In the genomic region with DNA sequence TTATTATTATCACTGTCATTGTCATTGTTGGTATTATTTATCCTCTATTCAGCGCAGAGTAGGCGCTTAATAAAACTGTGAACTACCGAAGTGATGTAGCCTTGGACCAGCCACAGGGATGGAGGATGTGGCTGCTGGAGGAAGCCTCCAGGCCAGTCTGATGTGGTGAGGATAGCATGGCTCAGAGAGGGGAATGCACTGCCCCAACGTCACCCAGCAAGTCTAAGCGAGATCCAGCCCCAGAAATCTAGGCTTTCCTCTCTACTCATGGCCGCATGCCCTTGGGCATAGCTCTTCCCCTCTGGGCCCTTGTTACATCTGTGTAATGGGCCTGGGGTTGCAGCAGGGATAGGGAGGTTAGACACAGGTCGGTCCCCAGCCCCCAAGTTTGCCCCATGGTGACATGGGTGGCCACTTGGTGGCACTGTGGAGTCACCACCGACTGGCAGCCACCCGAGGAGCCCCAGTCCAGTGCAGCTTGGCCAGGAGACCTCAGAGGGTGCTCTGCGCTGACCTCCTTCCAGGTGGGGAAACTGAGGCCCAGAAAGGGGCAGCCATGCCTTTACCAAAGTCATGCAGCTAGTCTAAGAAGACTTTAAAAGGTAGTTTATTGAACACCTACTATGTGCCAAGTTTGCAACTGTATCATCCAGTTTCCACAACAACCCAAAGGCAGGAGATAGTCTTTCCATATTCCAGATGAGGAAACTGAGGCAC, we compare ENCODE assay signal across 8 cellular contexts.
DNase-seq lines count a peak whose midpoint lies in the region; ATAC-seq and TF ChIP-seq lines count a peak whose summit lies in the region.

No MANE protein-coding gene starts in this region.

- no peak overlapping the region for H3K4me3 ChIP-seq in thyroid gland (replicated peaks in 1 of 3)

- peaks cover 7 to 15% (median 13%) of the 10 kb centered on the region in 5 experiments for H3K9me3 Mint-ChIP-seq in brain

- H3K4me1 ChIP-seq in thyroid gland = no peaks in the 10 kb centered on the region

- no peak overlapping the region for H3K4me3 Mint-ChIP-seq in brain

- H3K4me1 Mint-ChIP-seq in brain = peaks cover 37% of the 10 kb centered on the region

- peak; percentile 1 for DNase-seq in activated T-cell treated with anti-CD3 and anti-CD28 coated beads for 24 hours (ENCODE audit: low read depth)
- DNase-seq in activated T-cell treated with anti-CD3 and anti-CD28 coated beads for 4 hours = no peak
- DNase-seq in NCI-H748 (lab: John Stamatoyannopoulos, UW; ENCODE audit: unreplicated experiment) = peak; percentile 16
- peak; percentile 73 for DNase-seq in left lobe of liver (ENCODE audit: low spot score)
- peak; percentile 45 to 54 for DNase-seq in thyroid gland
- DNase-seq in occipital lobe (lab: John Stamatoyannopoulos, UW) = no peak

- peak overlapping the region in 2 of 5 experiments; percentile 46 to 48 for H3K27ac Mint-ChIP-seq in brain

- no peaks in the 10 kb centered on the region for H3K36me3 ChIP-seq in thyroid gland

- ATAC-seq in left lobe of liver (peak; percentile 98), GM18511 (IDR thresholded peaks at IDR 0.05; ENCODE audit: unreplicated experiment) (no peak)

- no peaks in the 10 kb centered on the region for H3K36me3 Mint-ChIP-seq in brain

- H3K27ac ChIP-seq in thyroid gland = no peak overlapping the region

- TF ChIP-seq CTCF in brain (conservative IDR thresholded peaks at IDR 0.05) (peak; percentile 56 to 68), thyroid gland (IDR thresholded peaks at IDR 0.05) (peak in 5 of 6 experiments; percentile 39 to 67 (median 55))

- peaks cover 12% of the 10 kb centered on the region for H3K27me3 Mint-ChIP-seq in brain

- WGBS in thyroid gland, 2 donors = 85 to 86% methylated on average over 7 of the region's 10 CpGs

- TF ChIP-seq POLR2A in thyroid gland (IDR thresholded peaks at IDR 0.05) = no peak

- no peaks in the 10 kb centered on the region for H3K27me3 ChIP-seq in thyroid gland

- intact Hi-C loops in thyroid gland (cut with DNase I) = loop anchor here (5.0 kb wide), 1 partner anchor 396 kb away; a partner anchor contains a TSS

- H3K9me3 ChIP-seq in thyroid gland = no peaks in the 10 kb centered on the region

Comparison
In these comparisons a context has a peak if more than half of its experiments do, and no peak if none do; other contexts are left out.
1. DNase-seq: peak in activated T-cell treated with anti-CD3 and anti-CD28 coated beads for 24 hours (single experiment), NCI-H748 (single experiment), left lobe of liver (single experiment) and thyroid gland (2 of 2); none in activated T-cell treated with anti-CD3 and anti-CD28 coated beads for 4 hours (single experiment) and occipital lobe (single experiment).